In the genomic region with DNA sequence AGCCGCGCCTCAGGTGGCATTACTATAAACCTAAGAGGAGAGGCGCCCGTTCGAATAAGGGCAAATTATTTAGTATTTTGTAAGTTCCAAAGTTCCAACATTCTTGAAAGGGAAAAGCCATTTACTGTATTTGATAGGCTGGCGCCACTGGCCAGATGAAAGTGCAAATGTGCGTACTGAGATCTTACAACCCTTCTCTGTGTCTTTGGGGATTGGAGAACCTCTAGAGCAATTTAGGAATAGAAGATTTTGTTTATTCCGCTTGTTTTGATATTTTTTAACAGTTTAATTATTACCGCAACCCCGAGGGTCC, we compare ENCODE assay signal across 7 cellular contexts. TPM values are rescaled to one million over a fixed set of nuclear protein-coding genes. Genes with fewer than 3 reads are reported as not detected.
DNase-seq lines count a peak whose midpoint lies in the region; ATAC-seq lines count a peak whose summit lies in the region.

No MANE protein-coding gene starts in this region.

- POLR2A ChIA-PET in activated naive CD8-positive, alpha-beta T cell treated with anti-CD3 and anti-CD28 coated beads, Interleukin-2, amount 10 ng/mL, durations not matched to agents 7 days and 5 days (lab: Charles Lee): interaction anchor here (1.2 to 1.3 kb wide), 5 partner anchors 18 to 643 kb away, joined by 3 to 4 read pairs (median 4); a partner anchor contains a TSS

- no peak for ATAC-seq in activated naive CD8-positive, alpha-beta T cell treated with anti-CD3 and anti-CD28 coated beads, Interleukin-2, amount 10 ng/mL, durations not matched to agents 7 days and 5 days (ENCODE audit: low read depth)
- no peak for ATAC-seq in stimulated activated naive CD8-positive, alpha-beta T cell treated with anti-CD3 and anti-CD28 coated beads, Interleukin-15, amount 100 ng/mL, for 72 hours
- ATAC-seq in sciatic nerve: no peak

- H3K36me3 ChIP-seq in HUES48 (ENCODE audit: control insufficient read depth, insufficient read depth, low read length): peaks cover 9% of the 10 kb centered on the region

- DNase-seq in activated naive CD8-positive, alpha-beta T cell treated with anti-CD3 and anti-CD28 coated beads, Interleukin-2, amount 10 ng/mL, durations not matched to agents 7 days and 5 days: no peak
- DNase-seq in inferior parietal cortex (ENCODE audit: extremely low spot score) (peak; percentile 34), GM19240 (ENCODE audit: insufficient read length, low spot score) (no peak), AG20443 (ENCODE audit: low spot score) (no peak), sciatic nerve (ENCODE audit: low spot score) (no peak)
- DNase-seq in stimulated activated naive CD8-positive, alpha-beta T cell treated with anti-CD3 and anti-CD28 coated beads, Interleukin-15, amount 100 ng/mL, for 72 hours: no peak

- no peaks in the 10 kb centered on the region for H3K9me3 ChIP-seq in HUES48 (ENCODE audit: control insufficient read depth, insufficient read depth, low read length)

- H3K4me1 Mint-ChIP-seq in activated naive CD8-positive, alpha-beta T cell treated with anti-CD3 and anti-CD28 coated beads, Interleukin-2, amount 10 ng/mL, durations not matched to agents 7 days and 5 days: peaks cover 18% of the 10 kb centered on the region
- peaks cover 24% of the 10 kb centered on the region for H3K4me1 Mint-ChIP-seq in stimulated activated naive CD8-positive, alpha-beta T cell treated with anti-CD3 and anti-CD28 coated beads, Interleukin-15, amount 100 ng/mL, for 72 hours

- no peaks in the 10 kb centered on the region for H3K27me3 ChIP-seq in HUES48 (ENCODE audit: control insufficient read depth, insufficient read depth, low read length)

- peaks cover 22% of the 10 kb centered on the region for H3K27me3 Mint-ChIP-seq in activated naive CD8-positive, alpha-beta T cell treated with anti-CD3 and anti-CD28 coated beads, Interleukin-2, amount 10 ng/mL, durations not matched to agents 7 days and 5 days
- H3K27me3 Mint-ChIP-seq in stimulated activated naive CD8-positive, alpha-beta T cell treated with anti-CD3 and anti-CD28 coated beads, Interleukin-15, amount 100 ng/mL, for 72 hours: peaks cover 20% of the 10 kb centered on the region

- H3K4me1 ChIP-seq in HUES48 (ENCODE audit: control insufficient read depth, insufficient read depth, low read length): peaks cover 24% of the 10 kb centered on the region; the same call in 1 of the 2 replicates

- H3K4me3 ChIP-seq in HUES48 (ENCODE audit: low read depth, low read length): peak overlapping the region; percentile 93

- H3K27ac ChIP-seq in HUES48 (ENCODE audit: low read depth, low read length): peak overlapping the region; percentile 90

- peak overlapping the region; percentile 88 for H3K4me3 Mint-ChIP-seq in activated naive CD8-positive, alpha-beta T cell treated with anti-CD3 and anti-CD28 coated beads, Interleukin-2, amount 10 ng/mL, durations not matched to agents 7 days and 5 days
- peak overlapping the region; percentile 92 to 97 for H3K4me3 Mint-ChIP-seq in stimulated activated naive CD8-positive, alpha-beta T cell treated with anti-CD3 and anti-CD28 coated beads, Interleukin-15, amount 100 ng/mL, for 72 hours

- H3K9me3 Mint-ChIP-seq in activated naive CD8-positive, alpha-beta T cell treated with anti-CD3 and anti-CD28 coated beads, Interleukin-2, amount 10 ng/mL, durations not matched to agents 7 days and 5 days: no peaks in the 10 kb centered on the region
- peaks cover 0 to 7% of the 10 kb centered on the region in 2 donors for H3K9me3 Mint-ChIP-seq in stimulated activated naive CD8-positive, alpha-beta T cell treated with anti-CD3 and anti-CD28 coated beads, Interleukin-15, amount 100 ng/mL, for 72 hours

- H3K36me3 Mint-ChIP-seq in activated naive CD8-positive, alpha-beta T cell treated with anti-CD3 and anti-CD28 coated beads, Interleukin-2, amount 10 ng/mL, durations not matched to agents 7 days and 5 days: peaks cover 1% of the 10 kb centered on the region

- intact Hi-C loops in sciatic nerve (cut with DNase I): no loop called here

- peak overlapping the region; percentile 64 for H3K9ac ChIP-seq in HUES48 (ENCODE audit: low read depth, low read length)

- H3K27ac Mint-ChIP-seq in activated naive CD8-positive, alpha-beta T cell treated with anti-CD3 and anti-CD28 coated beads, Interleukin-2, amount 10 ng/mL, durations not matched to agents 7 days and 5 days: peak overlapping the region; percentile 67
- peak overlapping the region; percentile 69 to 98 for H3K27ac Mint-ChIP-seq in stimulated activated naive CD8-positive, alpha-beta T cell treated with anti-CD3 and anti-CD28 coated beads, Interleukin-15, amount 100 ng/mL, for 72 hours

RNA-seq across cellular contexts. Expression of a gene that starts 0.5 kb away (rescaled TPM):
- total RNA-seq in activated naive CD8-positive, alpha-beta T cell treated with anti-CD3 and anti-CD28 coated beads, Interleukin-2, amount 10 ng/mL, durations not matched to agents 7 days and 5 days: 1 to 10 TPM; 4.1 to 4.7 TPM
- total RNA-seq in sciatic nerve: 16.4 TPM

RNA-seq across cellular contexts. Expression of a gene that starts 22.1 kb away (rescaled TPM):
- not detected for total RNA-seq in activated naive CD8-positive, alpha-beta T cell treated with anti-CD3 and anti-CD28 coated beads, Interleukin-2, amount 10 ng/mL, durations not matched to agents 7 days and 5 days
- total RNA-seq in sciatic nerve: 8.8 TPM
